10 cellular contexts compared by ENCODE assay signal in genomic region chr10:75335983-75336382, GRCh38.
DNase-seq lines count a peak whose midpoint lies in the region; ATAC-seq and TF ChIP-seq lines count a peak whose summit lies in the region.
"Had no signal": no experiment of that assay in that cellular context is flagged by ENCODE, and none has a peak within 500 bp of the region (broad histone marks: within the 10 kb centered on the region; RNA-seq: fewer than 3 reads in every experiment).

No MANE protein-coding gene starts in this region.

- no peaks in the 10 kb centered on the region for H3K36me3 ChIP-seq in mesendoderm (ENCODE audit: control insufficient read depth, insufficient read depth, low read length)

- ATAC-seq in GM18511 (IDR thresholded peaks at IDR 0.05; ENCODE audit: unreplicated experiment) (peak; percentile 99), GM21515 (IDR thresholded peaks at IDR 0.05; ENCODE audit: unreplicated experiment) (peak; percentile 97), HG03175 (IDR thresholded peaks at IDR 0.05; ENCODE audit: unreplicated experiment) (peak; percentile 94), natural killer cell (no peak)
- ATAC-seq: effector memory CD8-positive, alpha-beta T cell had no signal

- H3K4me1 ChIP-seq in mesendoderm (ENCODE audit: control insufficient read depth, low read depth, low read length), result no peaks in the 10 kb centered on the region

- no peaks in the 10 kb centered on the region for H3K4me1 Mint-ChIP-seq in natural killer cell

- H3K4me3 ChIP-seq in mesendoderm (ENCODE audit: low read length), result no peak overlapping the region

- no peak for TF ChIP-seq CTCF in natural killer cell (IDR thresholded peaks at IDR 0.05)

- intact Hi-C loops in natural killer cell (cut with micrococcal nuclease), result no loop called here

- H3K4me3 Mint-ChIP-seq in natural killer cell, result no peak overlapping the region
- H3K4me3 Mint-ChIP-seq: effector memory CD8-positive, alpha-beta T cell; T-helper 1 cell treated with Interleukin-12 subunit alpha and Interleukin-12 subunit beta and Interleukin-4 antibody, amounts not matched to agents 30 μg/mL and 1 μg/mL, for 36 hours had no signal

- H3K27ac Mint-ChIP-seq in natural killer cell, result no peak overlapping the region
- H3K27ac Mint-ChIP-seq: effector memory CD8-positive, alpha-beta T cell; T-helper 1 cell treated with Interleukin-12 subunit alpha and Interleukin-12 subunit beta and Interleukin-4 antibody, amounts not matched to agents 30 μg/mL and 1 μg/mL, for 36 hours had no signal

- no peaks in the 10 kb centered on the region for H3K9me3 Mint-ChIP-seq in natural killer cell
- H3K9me3 Mint-ChIP-seq: effector memory CD8-positive, alpha-beta T cell; T-helper 1 cell treated with Interleukin-12 subunit alpha and Interleukin-12 subunit beta and Interleukin-4 antibody, amounts not matched to agents 30 μg/mL and 1 μg/mL, for 36 hours had no signal

- no peak overlapping the region for H4K8ac ChIP-seq in mesendoderm (ENCODE audit: low read depth, low read length)

- no peak overlapping the region for H3K4me2 ChIP-seq in mesendoderm (ENCODE audit: low read length)

- no peaks in the 10 kb centered on the region for H3K79me2 ChIP-seq in mesendoderm (ENCODE audit: control insufficient read depth, insufficient read depth, low read length)

- no peak overlapping the region for H2BK15ac ChIP-seq in mesendoderm (replicated peaks; ENCODE audit: low read depth)

- H3K23ac ChIP-seq in mesendoderm (ENCODE audit: low read length), result no peak overlapping the region

- no peak overlapping the region for H3K18ac ChIP-seq in mesendoderm (ENCODE audit: low read length)

- H3K79me1 ChIP-seq in mesendoderm (ENCODE audit: low read length), result no peaks in the 10 kb centered on the region

- no peak overlapping the region for H2BK5ac ChIP-seq in mesendoderm (ENCODE audit: low read length)

- no peak overlapping the region for H3K56ac ChIP-seq in mesendoderm (ENCODE audit: low read length)

- H3K27me3 Mint-ChIP-seq in natural killer cell (ENCODE audit: low read depth in 2 of 2), result peaks cover 1 to 8% of the 10 kb centered on the region in 2 donors

- no peak overlapping the region for H3K27ac ChIP-seq in mesendoderm (ENCODE audit: low read depth, low read length)

- no peak overlapping the region for H4K5ac ChIP-seq in mesendoderm (ENCODE audit: low read length)

- no peaks in the 10 kb centered on the region for H3K27me3 ChIP-seq in mesendoderm (ENCODE audit: insufficient read depth, low read length, poor library complexity)

- no peak overlapping the region for H3K4ac ChIP-seq in mesendoderm (ENCODE audit: low read depth, low read length)

- no peak overlapping the region for H2BK120ac ChIP-seq in mesendoderm (ENCODE audit: low read depth, low read length)

- DNase-seq in SIG-M5 treated with dmso at 0.1 percent for 504 hours (lab: John Stamatoyannopoulos, UW; ENCODE audit: unreplicated experiment) (peak; percentile 76), NCI-H82 (lab: John Stamatoyannopoulos, UW) (no peak), natural killer cell (no peak), mesendoderm (no peak), DMS53 treated with DMSO at 0.1 percent for 48 hours (lab: John Stamatoyannopoulos, UW; ENCODE audit: unreplicated experiment) (no peak)
- DNase-seq: effector memory CD8-positive, alpha-beta T cell had no signal

- no peaks in the 10 kb centered on the region for H3K36me3 Mint-ChIP-seq in natural killer cell

- no peak overlapping the region for H3K9ac ChIP-seq in mesendoderm (ENCODE audit: low read length)

- no peak overlapping the region for H2AK5ac ChIP-seq in mesendoderm (ENCODE audit: low read length)

Comparison
In these comparisons a context has a peak if more than half of its experiments do, and no peak if none do; other contexts are left out.
1. ATAC-seq: peak in GM18511 (single experiment), GM21515 (single experiment) and HG03175 (single experiment); none in natural killer cell (0 of 3).